ENCODE assay signal across 8 cellular contexts in the genomic region with DNA sequence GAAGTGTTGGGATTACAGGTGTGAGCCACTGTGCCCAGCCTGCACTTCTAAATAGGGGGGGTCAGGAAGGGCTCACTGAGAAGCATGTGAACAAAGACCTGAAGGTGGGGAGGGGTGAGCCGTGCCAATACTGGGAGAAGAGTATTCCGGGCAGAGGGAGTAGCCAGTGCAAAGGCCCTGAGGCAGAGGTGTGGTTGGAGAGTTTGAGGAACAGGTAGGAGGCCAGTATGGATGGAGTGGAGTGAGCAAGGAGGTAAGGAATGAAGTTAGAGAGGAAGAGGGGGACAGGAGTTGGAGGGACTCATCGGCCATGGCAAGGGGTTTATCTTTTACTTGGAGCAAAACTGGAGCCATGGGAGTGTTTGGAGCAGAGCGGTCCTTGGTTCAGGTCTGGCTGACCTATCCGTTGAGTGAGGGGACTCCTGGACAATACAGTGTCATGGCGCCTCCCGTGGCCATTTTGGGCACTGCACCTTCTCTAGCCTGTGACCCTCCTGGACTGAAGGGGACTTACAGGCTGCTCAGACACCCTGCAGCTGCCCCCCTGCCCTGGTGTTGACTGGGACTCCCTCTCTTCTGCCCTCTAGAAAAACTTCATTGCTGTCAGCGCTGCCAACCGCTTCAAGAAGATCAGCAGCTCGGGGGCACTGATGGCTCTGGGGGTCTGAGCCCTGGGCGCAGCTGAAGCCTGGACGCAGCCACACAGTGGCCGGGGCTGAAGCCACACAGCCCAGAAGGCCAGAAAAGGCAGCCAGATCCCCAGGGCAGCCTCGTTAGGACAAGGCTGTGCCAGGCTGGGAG. TPM values are rescaled to one million over a fixed set of nuclear protein-coding genes. Genes with fewer than 3 reads are reported as not detected.
DNase-seq lines count a peak whose midpoint lies in the region; ATAC-seq, FAIRE-seq and TF ChIP-seq lines count a peak whose summit lies in the region.

No MANE protein-coding gene starts in this region.

- DNase-seq in AG08396 (ENCODE audit: low spot score) = peak; percentile 63
- peak; percentile 79 for DNase-seq in GM12891 (ENCODE audit: insufficient read length, low spot score)
- peak; percentile 45 to 76 for DNase-seq in SHP77 (lab: John Stamatoyannopoulos, UW)
- peak; percentile 72 for DNase-seq in activated naive CD4-positive, alpha-beta T cell treated with anti-CD3 and anti-CD28 coated beads for 36 hours
- peak; percentile 76 for DNase-seq in hepatic stellate cell (ENCODE audit: low spot score)
- DNase-seq in stimulated activated CD4-positive, alpha-beta T cell treated with anti-CD3 and anti-CD28 coated beads, Interleukin-1b, Interleukin-23, amount 100 ng/mL, for 1 hour (ENCODE audit: low read depth in 2 of 2) = peak; percentile 12 to 46
- no peak for DNase-seq in amniotic stem cell (lab: John Stamatoyannopoulos, UW)

- CTCF ChIA-PET in activated naive CD4-positive, alpha-beta T cell treated with anti-CD3 and anti-CD28 coated beads for 36 hours (lab: Charles Lee) = interaction anchor here (0.6 to 2.3 kb wide), 7 partner anchors 8 to 193 kb away, joined by 3 to 7 read pairs (median 3); no protein-coding TSS in a partner anchor

- FAIRE-seq in GM12891 (lab: Jason Lieb, UNC) = peak; percentile 54

- no peak for TF ChIP-seq POLR2A in GM12891 (IDR thresholded peaks at IDR 0.05; ENCODE audit: low read depth, low read length)

- intact Hi-C loops in activated naive CD4-positive, alpha-beta T cell treated with anti-CD3 and anti-CD28 coated beads for 36 hours (cut with micrococcal nuclease) = no loop called here

- H3K27ac Mint-ChIP-seq in activated naive CD4-positive, alpha-beta T cell treated with anti-CD3 and anti-CD28 coated beads for 36 hours = no peak overlapping the region

- peaks cover 3% of the 10 kb centered on the region for H3K4me1 Mint-ChIP-seq in activated naive CD4-positive, alpha-beta T cell treated with anti-CD3 and anti-CD28 coated beads for 36 hours (ENCODE audit: low read depth)

- H3K9me3 Mint-ChIP-seq in activated naive CD4-positive, alpha-beta T cell treated with anti-CD3 and anti-CD28 coated beads for 36 hours = no peaks in the 10 kb centered on the region

- no peak overlapping the region for H3K4me3 Mint-ChIP-seq in activated naive CD4-positive, alpha-beta T cell treated with anti-CD3 and anti-CD28 coated beads for 36 hours

- no peaks in the 10 kb centered on the region for H3K27me3 Mint-ChIP-seq in activated naive CD4-positive, alpha-beta T cell treated with anti-CD3 and anti-CD28 coated beads for 36 hours (ENCODE audit: low read depth)

- no peaks in the 10 kb centered on the region for H3K36me3 Mint-ChIP-seq in activated naive CD4-positive, alpha-beta T cell treated with anti-CD3 and anti-CD28 coated beads for 36 hours (ENCODE audit: low read depth)

- no peak for ATAC-seq in GM18861 (IDR thresholded peaks at IDR 0.05; ENCODE audit: unreplicated experiment)

TF ChIP-seq in GM12891, 5 proteins besides CTCF, POLR2A, EP300 and RAD21:
- TF ChIP-seq POLR2AphosphoS5 (IDR thresholded peaks at IDR 0.05; ENCODE audit: low read depth, low read length) = no peak
- no peak for TF ChIP-seq PAX5 (IDR thresholded peaks at IDR 0.05; ENCODE audit: insufficient read depth, low read length, severe bottlenecking)
- no peak for TF ChIP-seq SPI1 (IDR thresholded peaks at IDR 0.05; ENCODE audit: low read depth, low read length)
- TF ChIP-seq TAF1 (IDR thresholded peaks at IDR 0.05; ENCODE audit: low read depth, low read length) = no peak
- TF ChIP-seq POU2F2 (IDR thresholded peaks at IDR 0.05; ENCODE audit: low read depth, low read length) = no peak

RNA-seq across cellular contexts. Expression of gene FOXS1, which starts 12.1 kb away (rescaled TPM):
- not detected for polyA plus RNA-seq in GM12891 (2012; ENCODE audit: low read depth, missing spikeins)
- total RNA-seq in activated naive CD4-positive, alpha-beta T cell treated with anti-CD3 and anti-CD28 coated beads for 36 hours = not detected

RNA-seq across cellular contexts. Expression of gene MYLK2, which starts 14.2 kb away (rescaled TPM):
- polyA plus RNA-seq in GM12891 (2012; ENCODE audit: low read depth, missing spikeins) = 0.15 TPM
- total RNA-seq in activated naive CD4-positive, alpha-beta T cell treated with anti-CD3 and anti-CD28 coated beads for 36 hours = under 1 TPM in 1 of 2 experiments, not detected in 1; 0.17 TPM

RNA-seq across cellular contexts. Expression of gene DUSP15, which starts 37.0 kb away (rescaled TPM):
- polyA plus RNA-seq in GM12891 (2012; ENCODE audit: low read depth, missing spikeins) = 0.80 TPM
- total RNA-seq in activated naive CD4-positive, alpha-beta T cell treated with anti-CD3 and anti-CD28 coated beads for 36 hours = not detected

RNA-seq across cellular contexts. Expression of gene TTLL9, which starts 37.1 kb away (rescaled TPM):
- polyA plus RNA-seq in GM12891 (2012; ENCODE audit: low read depth, missing spikeins) = 0.24 TPM
- not detected for total RNA-seq in activated naive CD4-positive, alpha-beta T cell treated with anti-CD3 and anti-CD28 coated beads for 36 hours
